Comparison of ENCODE assay signal across 1 cellular context in genomic region chr15:51829360-51830278, GRCh38.
A peak's percentile ranks its signal among the peaks of the same experiment; 100 is the strongest.
TF ChIP-seq lines count a peak whose summit lies in the region.

Gene TMOD3, plus strand, starts transcription at chr15:51829653. Its CDS starts 33,232 bp downstream, at chr15:51862885.

TF ChIP-seq in H1, 55 proteins besides CTCF, POLR2A, EP300 and RAD21:
- TF ChIP-seq RBBP5 (IDR thresholded peaks at IDR 0.05; ENCODE audit: borderline replicate concordance, low read depth, low read length), result peak; percentile 79; the same call in 1 of the 2 replicates
- TF ChIP-seq KDM4A (IDR thresholded peaks at IDR 0.05; ENCODE audit: low read depth, low read length, severe bottlenecking), result peak; percentile 89
- TF ChIP-seq TAF1 (IDR thresholded peaks at IDR 0.05; ENCODE audit: low read depth, low read length), result peak; percentile 79
- TF ChIP-seq NRF1 (IDR thresholded peaks at IDR 0.05; ENCODE audit: low read depth, low read length), result peak; percentile 53
- TF ChIP-seq GTF2F1 (IDR thresholded peaks at IDR 0.05; ENCODE audit: borderline replicate concordance, low read depth, low read length), result no peak
- TF ChIP-seq TBP (IDR thresholded peaks at IDR 0.05; ENCODE audit: low read depth, low read length), result peak; percentile 71; the same call in 1 of the 2 replicates
- no peak for TF ChIP-seq SUZ12 (IDR thresholded peaks at IDR 0.05; ENCODE audit: low read length)
- TF ChIP-seq SIX5 (IDR thresholded peaks at IDR 0.05; ENCODE audit: low read depth, low read length), result peak; percentile 68
- TF ChIP-seq SP4 (IDR thresholded peaks at IDR 0.05; ENCODE audit: low read length), result no peak
- no peak for TF ChIP-seq MAX (IDR thresholded peaks at IDR 0.05)
- TF ChIP-seq PHF8 (conservative IDR thresholded peaks at IDR 0.05; ENCODE audit: low read depth, low read length), result peak; percentile 86
- no peak for TF ChIP-seq SP1 (IDR thresholded peaks at IDR 0.05; ENCODE audit: low read depth, low read length)
- no peak for TF ChIP-seq NANOG (IDR thresholded peaks at IDR 0.05; ENCODE audit: insufficient read depth, low read depth, low read length, poor library complexity, severe bottlenecking)
- TF ChIP-seq ASH2L (IDR thresholded peaks at IDR 0.05; ENCODE audit: low read length), result peak; percentile 81
- 0 out of 2 replicates have a peak, but pooled peaks have one; percentile 12 for TF ChIP-seq YY1 (IDR thresholded peaks at IDR 0.05; ENCODE audit: low read depth, low read length)
- peak; percentile 90 for TF ChIP-seq POLR2AphosphoS5 (IDR thresholded peaks at IDR 0.05; ENCODE audit: low read depth, low read length)
